24 cellular contexts compared by ENCODE assay signal in the genomic region with DNA sequence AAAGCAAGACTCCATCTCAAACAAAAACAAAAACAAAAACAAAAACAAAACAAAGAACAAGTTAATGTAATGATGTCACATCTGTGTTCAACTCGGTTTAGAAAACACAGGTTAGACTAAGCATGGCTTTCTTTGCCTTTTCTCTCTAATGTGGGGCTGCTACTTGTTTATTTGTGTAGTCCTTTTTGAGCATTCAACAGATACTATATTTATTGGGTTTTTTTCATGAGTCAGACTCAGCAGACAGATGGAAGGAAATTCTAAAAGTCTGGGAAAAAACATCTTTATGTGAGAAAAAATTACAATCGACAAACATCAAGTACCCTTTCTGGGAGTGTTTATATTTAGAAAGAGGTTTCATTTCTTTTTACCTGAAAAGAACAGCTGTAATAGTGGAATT. TPM values are rescaled to one million over a fixed set of nuclear protein-coding genes. Genes with fewer than 3 reads are reported as not detected.
"Had no signal": no experiment of that assay in that cellular context is flagged by ENCODE, and none has a peak within 500 bp of the region (broad histone marks: within the 10 kb centered on the region; RNA-seq: fewer than 3 reads in every experiment).

No MANE protein-coding gene starts in this region.

- H3K27ac Mint-ChIP-seq: effector memory CD8-positive, alpha-beta T cell; immature natural killer cell; naive thymus-derived CD4-positive, alpha-beta T cell had no signal

- H3K4me1 Mint-ChIP-seq: immature natural killer cell had no signal

- H3K4me1 ChIP-seq: esophagus muscularis mucosa, gastroesophageal sphincter, psoas muscle, suprapubic skin, thyroid gland, upper lobe of right lung had no signal

- H3K27me3 ChIP-seq: sigmoid colon, suprapubic skin, thyroid gland, upper lobe of right lung had no signal

- H3K36me3 ChIP-seq: esophagus muscularis mucosa, gastroesophageal sphincter, neutrophil, sigmoid colon, suprapubic skin, thyroid gland, upper lobe of right lung had no signal

- H3K9me3 ChIP-seq: neutrophil, suprapubic skin, thyroid gland had no signal

- H3K36me3 Mint-ChIP-seq: immature natural killer cell had no signal

- H3K4me3 ChIP-seq: esophagus muscularis mucosa, gastroesophageal sphincter, lung, psoas muscle, sigmoid colon, skin epidermis, suprapubic skin, thyroid gland, upper lobe of right lung had no signal

- H3K4me3 Mint-ChIP-seq: effector memory CD8-positive, alpha-beta T cell; immature natural killer cell; naive thymus-derived CD4-positive, alpha-beta T cell had no signal

- DNase-seq: central memory CD4-positive, alpha-beta T cell; effector memory CD8-positive, alpha-beta T cell; glutamatergic neuron; immature natural killer cell; left ventricle myocardium superior; mesenchymal stem cell; midbrain; naive thymus-derived CD4-positive, alpha-beta T cell; psoas muscle; sigmoid colon; stimulated activated CD4-positive, alpha-beta T cell treated with anti-CD3 and anti-CD28 coated beads, Interleukin-2, amount 100 ng/mL, for 48 hours; stimulated activated naive CD8-positive, alpha-beta T cell treated with anti-CD3 and anti-CD28 coated beads, Interleukin-15, Interleukin-2, amounts not matched to agents 100 U/mL and 50 U/mL, for 24 hours; thyroid gland; upper lobe of right lung had no signal

- H3K27ac ChIP-seq: epithelial cell of prostate, esophagus muscularis mucosa, gastroesophageal sphincter, neutrophil, psoas muscle, sigmoid colon, skin epidermis, suprapubic skin, thyroid gland, upper lobe of right lung had no signal

RNA-seq across cellular contexts. Expression of gene RNF186, which starts 44.8 kb away (rescaled TPM):
- total RNA-seq: esophagus muscularis mucosa; gastroesophageal sphincter; kidney epithelial cell; left ventricle myocardium superior; lung; naive thymus-derived CD4-positive, alpha-beta T cell; osteoblast; psoas muscle; sigmoid colon; thyroid gland; upper lobe of right lung had no signal
- polyA plus RNA-seq: immature natural killer cell; lung; naive thymus-derived CD4-positive, alpha-beta T cell; neural cell had no signal
